Comparison of ENCODE assay signal across 1 cellular context in the genomic region with DNA sequence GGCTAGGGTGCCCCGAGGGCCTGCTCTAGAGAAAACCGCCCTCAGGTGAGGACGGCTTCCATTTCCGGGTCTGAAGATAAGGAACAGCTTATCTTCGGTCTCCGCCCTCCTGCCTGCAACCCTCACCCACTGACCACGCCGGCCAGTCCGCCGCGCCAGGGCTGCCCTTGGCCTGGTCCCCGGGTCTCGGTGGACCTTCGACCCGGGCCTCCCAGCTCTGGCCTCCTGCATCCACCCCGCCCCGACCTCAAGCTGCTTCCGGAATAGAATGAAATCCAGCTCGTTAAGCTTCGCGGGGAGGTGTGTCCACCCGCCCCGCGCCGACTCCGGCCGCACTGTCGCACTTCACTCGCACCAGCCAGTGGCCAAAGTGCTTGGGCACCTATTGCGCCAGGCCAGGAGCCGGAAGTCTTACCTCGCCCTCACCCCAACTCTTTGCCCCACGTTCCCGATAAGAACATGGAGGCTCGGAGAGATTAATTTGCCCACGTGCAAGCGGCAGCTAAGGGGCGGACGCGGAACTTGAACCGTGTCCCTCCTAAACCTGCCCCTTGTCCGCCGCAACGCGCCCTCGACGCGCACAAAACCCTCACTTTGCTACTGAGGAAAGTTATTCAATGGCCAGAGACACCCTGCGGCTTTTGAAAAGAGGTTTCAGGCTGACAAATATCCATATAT.
TF ChIP-seq lines count a peak whose summit lies in the region.

No MANE protein-coding gene starts in this region.

TF ChIP-seq in HepG2, 621 proteins besides CTCF, POLR2A, EP300 and RAD21 (continued from another document and continues in another):
- no peak for TF ChIP-seq ZNF646 (CRISPR knock-in tag; IDR thresholded peaks at IDR 0.05)
- no peak for TF ChIP-seq POLR2AphosphoS2 (IDR thresholded peaks at IDR 0.05; ENCODE audit: low read depth, low read length)
- TF ChIP-seq ZBTB21 (CRISPR knock-in tag; IDR thresholded peaks at IDR 0.05), result peak; percentile 11; the same call in 1 of the 2 replicates
- TF ChIP-seq HOXD1 (CRISPR knock-in tag; IDR thresholded peaks at IDR 0.05), result peak; percentile 72; the same call in 1 of the 2 replicates
- TF ChIP-seq, protein P1, sequence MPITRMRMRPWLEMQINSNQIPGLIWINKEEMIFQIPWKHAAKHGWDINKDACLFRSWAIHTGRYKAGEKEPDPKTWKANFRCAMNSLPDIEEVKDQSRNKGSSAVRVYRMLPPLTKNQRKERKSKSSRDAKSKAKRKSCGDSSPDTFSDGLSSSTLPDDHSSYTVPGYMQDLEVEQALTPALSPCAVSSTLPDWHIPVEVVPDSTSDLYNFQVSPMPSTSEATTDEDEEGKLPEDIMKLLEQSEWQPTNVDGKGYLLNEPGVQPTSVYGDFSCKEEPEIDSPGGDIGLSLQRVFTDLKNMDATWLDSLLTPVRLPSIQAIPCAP (CRISPR knock-in tag; IDR thresholded peaks at IDR 0.05; ENCODE audit: low read depth), result no peak
- peak; percentile 97 for TF ChIP-seq SP5 (CRISPR knock-in tag; IDR thresholded peaks at IDR 0.05; ENCODE audit: borderline replicate concordance, low read depth)
- TF ChIP-seq ZFX (CRISPR knock-in tag; IDR thresholded peaks at IDR 0.05; ENCODE audit: low read depth), result peak; percentile 90
- TF ChIP-seq CREBL2 (CRISPR knock-in tag; IDR thresholded peaks at IDR 0.05; ENCODE audit: borderline replicate concordance), result peak; percentile 43; the same call in 1 of the 2 replicates
- no peak for TF ChIP-seq USF2 (IDR thresholded peaks at IDR 0.05; ENCODE audit: low read depth, low read length)
- peak; percentile 49; the same call in 1 of the 2 replicates for TF ChIP-seq USF2 (CRISPR knock-in tag; IDR thresholded peaks at IDR 0.05; ENCODE audit: borderline replicate concordance)
- no peak; the same call in 1 of the 2 replicates for TF ChIP-seq ZNF766 (CRISPR knock-in tag; IDR thresholded peaks at IDR 0.05; ENCODE audit: borderline replicate concordance)
- TF ChIP-seq ZNF430 (CRISPR knock-in tag; IDR thresholded peaks at IDR 0.05), result peak; percentile 95
- peak; percentile 71 for TF ChIP-seq ZNF224 (CRISPR knock-in tag; IDR thresholded peaks at IDR 0.05)
- TF ChIP-seq, protein P2, sequence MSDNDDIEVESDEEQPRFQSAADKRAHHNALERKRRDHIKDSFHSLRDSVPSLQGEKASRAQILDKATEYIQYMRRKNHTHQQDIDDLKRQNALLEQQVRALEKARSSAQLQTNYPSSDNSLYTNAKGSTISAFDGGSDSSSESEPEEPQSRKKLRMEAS (IDR thresholded peaks at IDR 0.05), result peak; percentile 94
- peak; percentile 88 for TF ChIP-seq HNRNPLL (IDR thresholded peaks at IDR 0.05; ENCODE audit: low read depth, low read length, poor library complexity, severe bottlenecking)
- TF ChIP-seq, protein P3, sequence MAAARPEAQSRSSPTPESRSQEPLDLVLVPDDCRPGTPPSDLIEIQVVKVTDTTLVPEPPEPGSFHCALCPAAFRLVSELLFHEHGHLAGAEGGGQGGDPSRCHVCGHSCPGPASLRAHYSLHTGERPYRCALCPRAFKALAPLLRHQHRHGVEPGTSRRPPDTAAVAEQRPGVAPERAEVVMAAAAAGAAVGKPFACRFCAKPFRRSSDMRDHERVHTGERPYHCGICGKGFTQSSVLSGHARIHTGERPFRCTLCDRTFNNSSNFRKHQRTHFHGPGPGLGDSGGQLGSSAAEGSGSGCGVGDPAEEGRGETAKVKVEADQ (CRISPR knock-in tag; IDR thresholded peaks at IDR 0.05; ENCODE audit: borderline replicate concordance), result peak; percentile 36; the same call in 1 of the 2 replicates
- TF ChIP-seq ZNF768 (CRISPR knock-in tag; IDR thresholded peaks at IDR 0.05), result peak; percentile 72
- peak; percentile 95; the same call in 1 of the 2 replicates for TF ChIP-seq ELF4 (CRISPR knock-in tag; IDR thresholded peaks at IDR 0.05; ENCODE audit: borderline replicate concordance)
- no peak for TF ChIP-seq ZNF17 (CRISPR knock-in tag; IDR thresholded peaks at IDR 0.05)
- TF ChIP-seq, protein P4, sequence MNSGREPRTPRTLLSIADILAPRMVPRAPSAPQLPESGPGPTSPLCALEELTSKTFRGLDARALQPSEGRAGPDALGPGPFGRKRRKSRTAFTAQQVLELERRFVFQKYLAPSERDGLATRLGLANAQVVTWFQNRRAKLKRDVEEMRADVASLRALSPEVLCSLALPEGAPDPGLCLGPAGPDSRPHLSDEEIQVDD (CRISPR knock-in tag; IDR thresholded peaks at IDR 0.05; ENCODE audit: borderline replicate concordance), result peak; percentile 71; the same call in 1 of the 2 replicates
- peak; percentile 70 for TF ChIP-seq PHF5A (CRISPR knock-in tag; IDR thresholded peaks at IDR 0.05; ENCODE audit: low read depth, unreplicated experiment)
- TF ChIP-seq, protein P5, sequence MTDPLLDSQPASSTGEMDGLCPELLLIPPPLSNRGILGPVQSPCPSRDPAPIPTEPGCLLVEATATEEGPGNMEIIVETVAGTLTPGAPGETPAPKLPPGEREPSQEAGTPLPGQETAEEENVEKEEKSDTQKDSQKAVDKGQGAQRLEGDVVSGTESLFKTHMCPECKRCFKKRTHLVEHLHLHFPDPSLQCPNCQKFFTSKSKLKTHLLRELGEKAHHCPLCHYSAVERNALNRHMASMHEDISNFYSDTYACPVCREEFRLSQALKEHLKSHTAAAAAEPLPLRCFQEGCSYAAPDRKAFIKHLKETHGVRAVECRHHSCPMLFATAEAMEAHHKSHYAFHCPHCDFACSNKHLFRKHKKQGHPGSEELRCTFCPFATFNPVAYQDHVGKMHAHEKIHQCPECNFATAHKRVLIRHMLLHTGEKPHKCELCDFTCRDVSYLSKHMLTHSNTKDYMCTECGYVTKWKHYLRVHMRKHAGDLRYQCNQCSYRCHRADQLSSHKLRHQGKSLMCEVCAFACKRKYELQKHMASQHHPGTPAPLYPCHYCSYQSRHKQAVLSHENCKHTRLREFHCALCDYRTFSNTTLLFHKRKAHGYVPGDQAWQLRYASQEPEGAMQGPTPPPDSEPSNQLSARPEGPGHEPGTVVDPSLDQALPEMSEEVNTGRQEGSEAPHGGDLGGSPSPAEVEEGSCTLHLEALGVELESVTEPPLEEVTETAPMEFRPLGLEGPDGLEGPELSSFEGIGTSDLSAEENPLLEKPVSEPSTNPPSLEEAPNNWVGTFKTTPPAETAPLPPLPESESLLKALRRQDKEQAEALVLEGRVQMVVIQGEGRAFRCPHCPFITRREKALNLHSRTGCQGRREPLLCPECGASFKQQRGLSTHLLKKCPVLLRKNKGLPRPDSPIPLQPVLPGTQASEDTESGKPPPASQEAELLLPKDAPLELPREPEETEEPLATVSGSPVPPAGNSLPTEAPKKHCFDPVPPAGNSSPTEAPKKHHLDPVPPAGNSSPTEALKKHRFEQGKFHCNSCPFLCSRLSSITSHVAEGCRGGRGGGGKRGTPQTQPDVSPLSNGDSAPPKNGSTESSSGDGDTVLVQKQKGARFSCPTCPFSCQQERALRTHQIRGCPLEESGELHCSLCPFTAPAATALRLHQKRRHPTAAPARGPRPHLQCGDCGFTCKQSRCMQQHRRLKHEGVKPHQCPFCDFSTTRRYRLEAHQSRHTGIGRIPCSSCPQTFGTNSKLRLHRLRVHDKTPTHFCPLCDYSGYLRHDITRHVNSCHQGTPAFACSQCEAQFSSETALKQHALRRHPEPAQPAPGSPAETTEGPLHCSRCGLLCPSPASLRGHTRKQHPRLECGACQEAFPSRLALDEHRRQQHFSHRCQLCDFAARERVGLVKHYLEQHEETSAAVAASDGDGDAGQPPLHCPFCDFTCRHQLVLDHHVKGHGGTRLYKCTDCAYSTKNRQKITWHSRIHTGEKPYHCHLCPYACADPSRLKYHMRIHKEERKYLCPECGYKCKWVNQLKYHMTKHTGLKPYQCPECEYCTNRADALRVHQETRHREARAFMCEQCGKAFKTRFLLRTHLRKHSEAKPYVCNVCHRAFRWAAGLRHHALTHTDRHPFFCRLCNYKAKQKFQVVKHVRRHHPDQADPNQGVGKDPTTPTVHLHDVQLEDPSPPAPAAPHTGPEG (CRISPR knock-in tag; IDR thresholded peaks at IDR 0.05), result peak; percentile 36; the same call in 1 of the 2 replicates
- peak; percentile 91 for TF ChIP-seq RARA (CRISPR knock-in tag; IDR thresholded peaks at IDR 0.05)
- TF ChIP-seq ZNF563 (CRISPR knock-in tag; IDR thresholded peaks at IDR 0.05), result peak; percentile 40; the same call in 1 of the 2 replicates
